In the genomic region with DNA sequence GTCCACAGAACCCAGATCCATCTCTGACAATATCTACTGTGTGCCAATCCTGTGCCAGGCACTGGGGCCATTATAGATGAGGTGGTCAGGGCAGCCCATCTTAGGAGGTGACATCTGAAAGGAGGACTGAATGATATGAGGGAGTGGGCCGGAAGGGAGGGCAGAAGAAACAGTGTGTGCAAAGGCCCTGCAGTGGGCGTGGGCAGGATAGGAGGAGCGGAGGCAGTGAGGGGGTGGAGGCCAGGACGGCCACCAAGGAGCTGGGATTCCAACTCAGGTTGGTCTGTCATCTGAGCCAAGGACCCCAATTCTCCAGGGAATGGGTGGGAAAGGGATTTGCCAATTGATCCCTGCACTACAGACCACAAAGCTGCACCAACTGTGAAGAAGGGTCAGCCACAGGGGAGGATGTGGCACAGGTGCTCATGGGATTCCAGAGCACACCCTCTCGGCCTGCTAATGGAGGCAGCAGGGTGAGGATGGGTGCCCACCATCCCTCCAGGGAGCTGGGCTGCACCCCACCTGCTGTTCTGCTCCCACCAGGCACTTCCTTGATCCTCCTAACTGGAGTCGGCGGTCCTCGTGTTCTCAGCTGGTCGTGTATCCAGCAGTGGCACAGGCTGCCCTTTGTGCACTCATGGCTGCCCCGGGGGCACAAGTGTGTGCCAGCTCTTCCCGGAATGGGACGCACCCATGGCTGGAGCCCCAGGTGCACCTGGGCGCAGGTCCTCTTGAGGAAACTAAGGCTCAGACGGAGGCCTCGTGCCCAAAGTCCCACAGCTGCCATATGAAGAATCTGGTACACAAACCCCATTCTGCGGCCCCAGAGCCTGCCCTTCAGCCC, we compare ENCODE assay signal across 11 cellular contexts. TPM values are rescaled to one million over a fixed set of nuclear protein-coding genes. Genes with fewer than 3 reads are reported as not detected.
DNase-seq lines count a peak whose midpoint lies in the region; ATAC-seq and TF ChIP-seq lines count a peak whose summit lies in the region.
"Had no signal": no experiment of that assay in that cellular context is flagged by ENCODE, and none has a peak within 500 bp of the region (broad histone marks: within the 10 kb centered on the region; RNA-seq: fewer than 3 reads in every experiment).

No MANE protein-coding gene starts in this region.

- peak overlapping the region; percentile 26 for H3K4me3 ChIP-seq in BLaER1
- H3K4me3 ChIP-seq in mesenchymal stem cell (ENCODE audit: insufficient read depth in 1 of 2, low read depth in 1 of 2, low read length in 2 of 2): no peak overlapping the region

- H2AK5ac ChIP-seq in mesenchymal stem cell (ENCODE audit: low read length, severe bottlenecking): no peak overlapping the region

- H4K20me1 ChIP-seq in BLaER1: peaks cover 80% of the 10 kb centered on the region

- no peak overlapping the region for H2BK120ac ChIP-seq in mesenchymal stem cell (ENCODE audit: low read depth, low read length)

- H3K4me3 Mint-ChIP-seq in brain (no peak overlapping the region), neural crest cell (peak overlapping the region; percentile 62)

- no peak overlapping the region for H2BK15ac ChIP-seq in mesenchymal stem cell (ENCODE audit: low read depth, poor library complexity, severe bottlenecking)

- H3K36me3 Mint-ChIP-seq in brain (no peaks in the 10 kb centered on the region), neural crest cell (ENCODE audit: low read depth) (peaks cover 2% of the 10 kb centered on the region)
- H3K36me3 Mint-ChIP-seq: natural killer cell had no signal

- peaks cover 81% of the 10 kb centered on the region for H3K4me1 Mint-ChIP-seq in brain
- peaks cover 69% of the 10 kb centered on the region for H3K4me1 Mint-ChIP-seq in neural crest cell

- H3K27ac Mint-ChIP-seq in brain: peak overlapping the region in 4 of 5 experiments; percentile 8 to 96 (median 88)
- H3K27ac Mint-ChIP-seq in neural crest cell (ENCODE audit: unreplicated experiment): no peak overlapping the region

- H3K4me2 ChIP-seq in BLaER1 (peak overlapping the region; percentile 94), mesenchymal stem cell (ENCODE audit: low read length, poor library complexity, severe bottlenecking) (no peak overlapping the region)

- H3K27ac ChIP-seq in BLaER1 (peak overlapping the region; percentile 77), KOPT-K1 (ENCODE audit: low read depth, low read length, poor library complexity, severe bottlenecking) (peak overlapping the region; percentile 98), mesenchymal stem cell (ENCODE audit: low read length, poor library complexity, severe bottlenecking) (no peak overlapping the region)

- WGBS in mesenchymal stem cell: 93% methylated on average over 16 of the region's 16 CpGs

- peak overlapping the region; percentile 69 for H3K9ac ChIP-seq in BLaER1
- no peak overlapping the region for H3K9ac ChIP-seq in mesenchymal stem cell (ENCODE audit: low read length)

- no peak overlapping the region for H4K8ac ChIP-seq in mesenchymal stem cell (ENCODE audit: low read length)

- no peak for DNase-seq in neural crest cell (ENCODE audit: low read depth, low spot score)
- no peak for DNase-seq in NCI-H1092 (lab: John Stamatoyannopoulos, UW)
- no peak for DNase-seq in mesenchymal stem cell
- DNase-seq: natural killer cell, NCI-H226, RPMI8226 had no signal

- H3K9me3 ChIP-seq in BLaER1: no peaks in the 10 kb centered on the region
- H3K9me3 ChIP-seq in KOPT-K1 (ENCODE audit: insufficient read depth, low read length, poor library complexity, severe bottlenecking): no peaks in the 10 kb centered on the region
- H3K9me3 ChIP-seq in mesenchymal stem cell (ENCODE audit: control insufficient read depth, low read length): no peaks in the 10 kb centered on the region

- no peak for ATAC-seq in HG02798 (IDR thresholded peaks at IDR 0.05; ENCODE audit: poor library complexity, unreplicated experiment)
- ATAC-seq in GM18873 (IDR thresholded peaks at IDR 0.05; ENCODE audit: low FRiP score, unreplicated experiment): no peak
- ATAC-seq: natural killer cell had no signal

- H3K27me3 Mint-ChIP-seq in brain: no peaks in the 10 kb centered on the region
- H3K27me3 Mint-ChIP-seq in neural crest cell (ENCODE audit: low read depth): peaks cover 2% of the 10 kb centered on the region

- peak overlapping the region in 1 of 2 experiments; percentile 23 for H3K23ac ChIP-seq in mesenchymal stem cell (ENCODE audit: low read length in 2 of 2)

- H3K27me3 ChIP-seq in BLaER1 (no peaks in the 10 kb centered on the region), mesenchymal stem cell (ENCODE audit: control insufficient read depth in 1 of 2, insufficient read depth in 1 of 2, low read length in 2 of 2) (no peaks in the 10 kb centered on the region)

- TF ChIP-seq CTCF in brain (conservative IDR thresholded peaks at IDR 0.05): no peak
- no peak for TF ChIP-seq CTCF in neural crest cell (conservative IDR thresholded peaks at IDR 0.05)

- H3K4me1 ChIP-seq in BLaER1: peaks cover 92% of the 10 kb centered on the region
- H3K4me1 ChIP-seq in mesenchymal stem cell (ENCODE audit: control insufficient read depth, insufficient read depth, low read depth, low read length): peaks cover 36% of the 10 kb centered on the region

- no peak overlapping the region for H2BK12ac ChIP-seq in mesenchymal stem cell (ENCODE audit: low read length in 2 of 2)

- H3K4ac ChIP-seq in mesenchymal stem cell (ENCODE audit: low read depth in 1 of 2, low read length in 2 of 2): no peak overlapping the region

- no peak overlapping the region for H2AFZ ChIP-seq in mesenchymal stem cell (ENCODE audit: low read depth, low read length)

- peak overlapping the region in 1 of 2 experiments; percentile 23 for H3K18ac ChIP-seq in mesenchymal stem cell (ENCODE audit: low read depth in 1 of 2, low read length in 2 of 2)

- no peak overlapping the region for H2BK5ac ChIP-seq in mesenchymal stem cell (ENCODE audit: low read depth, low read length, poor library complexity, severe bottlenecking)

- H3K36me3 ChIP-seq in BLaER1: peaks cover 62% of the 10 kb centered on the region
- H3K36me3 ChIP-seq in KOPT-K1 (ENCODE audit: insufficient read depth, low read length): peaks cover 34% of the 10 kb centered on the region
- peaks cover 23 to 32% of the 10 kb centered on the region in 2 experiments for H3K36me3 ChIP-seq in mesenchymal stem cell (ENCODE audit: control insufficient read depth in 1 of 2, insufficient read depth in 2 of 2, low read depth in 1 of 2, low read length in 2 of 2)

- H3K14ac ChIP-seq in mesenchymal stem cell (ENCODE audit: low read length in 2 of 2): no peak overlapping the region

- no peak overlapping the region for H4K91ac ChIP-seq in mesenchymal stem cell (ENCODE audit: low read length)

- H3K9me3 Mint-ChIP-seq in brain: peaks cover 0 to 5% (median 0%) of the 10 kb centered on the region in 5 experiments
- H3K9me3 Mint-ChIP-seq in neural crest cell: no peaks in the 10 kb centered on the region
- H3K9me3 Mint-ChIP-seq: natural killer cell had no signal

- H3K79me1 ChIP-seq in mesenchymal stem cell (replicated peaks; ENCODE audit: low read length, poor library complexity, severe bottlenecking): peaks cover 63% of the 10 kb centered on the region

RNA-seq across cellular contexts. Expression of gene SREBF1, which starts 9.6 kb away (rescaled TPM):
- 39.4 TPM for polyA plus RNA-seq in brain (ENCODE audit: insufficient read depth, low read depth, low replicate concordance)
- total RNA-seq in neural crest cell: 128 and 132 TPM in 2 replicates
- polyA plus RNA-seq in mesenchymal stem cell (2013, experiment 1 of 2): 89.9 TPM
- 89.1 TPM for polyA plus RNA-seq in mesenchymal stem cell (2013, experiment 2 of 2)
